ENCODE assay signal across 18 cellular contexts in genomic region chr14:44979740-44980346, GRCh38. TPM values are rescaled to one million over a fixed set of nuclear protein-coding genes. Genes with fewer than 3 reads are reported as not detected.
A peak's percentile ranks its signal among the peaks of the same experiment; 100 is the strongest.
DNase-seq lines count a peak whose midpoint lies in the region; ATAC-seq and TF ChIP-seq lines count a peak whose summit lies in the region.
"Had no signal": no experiment of that assay in that cellular context is flagged by ENCODE, and none has a peak within 500 bp of the region (broad histone marks: within the 10 kb centered on the region; RNA-seq: fewer than 3 reads in every experiment).

No MANE protein-coding gene starts in this region.

- no peak overlapping the region for H3K27ac Mint-ChIP-seq in T-helper 17 cell
- H3K27ac Mint-ChIP-seq: activated CD8-positive, alpha-beta memory T cell treated with anti-CD3 and anti-CD28 coated beads, Interleukin-2, amount 10 ng/mL, durations not matched to agents 7 days and 5 days had no signal

- H3K4me2 ChIP-seq in Karpas-422 (ENCODE audit: low read depth, low read length, poor library complexity, severe bottlenecking) = peak overlapping the region; percentile 42
- H3K4me2 ChIP-seq: BLaER1 treated with 17β-estradiol and CSF1 and Interleukin-3, amounts not matched to agents 10 nM and 100 nM had no signal

- H3K4me1 ChIP-seq in Karpas-422 (ENCODE audit: low read length) (peaks cover 41% of the 10 kb centered on the region), sigmoid colon (peaks cover 0 to 30% (median 15%) of the 10 kb centered on the region in 4 donors), vagina (peaks cover 14% of the 10 kb centered on the region)

- H3K79me2 ChIP-seq in Karpas-422 (ENCODE audit: low read length) = peaks cover 98% of the 10 kb centered on the region

- intact Hi-C loops in sigmoid colon (cut with DNase I) = no loop called here
- intact Hi-C loops in vagina (cut with DNase I) = no loop called here

- no peaks in the 10 kb centered on the region for H3K9me2 ChIP-seq in Karpas-422 (replicated peaks; ENCODE audit: insufficient read depth, low read length)

- H3K27me3 Mint-ChIP-seq in T-helper 17 cell = no peaks in the 10 kb centered on the region
- H3K27me3 Mint-ChIP-seq: activated CD8-positive, alpha-beta memory T cell treated with anti-CD3 and anti-CD28 coated beads, Interleukin-2, amount 10 ng/mL, durations not matched to agents 7 days and 5 days; naive B cell had no signal

- no peak overlapping the region for H2AFZ ChIP-seq in Karpas-422 (ENCODE audit: low read length)

- TF ChIP-seq CTCF in fibroblast of pulmonary artery (IDR thresholded peaks at IDR 0.05; ENCODE audit: low read length, missing control alignments) (no peak), sigmoid colon (IDR thresholded peaks at IDR 0.05) (no peak), vagina (IDR thresholded peaks at IDR 0.05) (no peak)

- ATAC-seq in GM19351 (IDR thresholded peaks at IDR 0.05; ENCODE audit: unreplicated experiment) = no peak
- no peak for ATAC-seq in T-helper 17 cell
- ATAC-seq: activated CD8-positive, alpha-beta memory T cell treated with anti-CD3 and anti-CD28 coated beads, Interleukin-2, amount 10 ng/mL, durations not matched to agents 7 days and 5 days had no signal

- TF ChIP-seq EP300 in sigmoid colon (IDR thresholded peaks at IDR 0.05) = no peak

- H3K4me1 Mint-ChIP-seq in T-helper 17 cell = peaks cover 23% of the 10 kb centered on the region

- H3K4me3 ChIP-seq in Karpas-422 (ENCODE audit: low read length) (no peak overlapping the region), fibroblast of pulmonary artery (replicated peaks; ENCODE audit: low read depth, low read length) (no peak overlapping the region), sigmoid colon (no peak overlapping the region), vagina (no peak overlapping the region)
- H3K4me3 ChIP-seq: BLaER1 treated with 17β-estradiol and CSF1 and Interleukin-3, amounts not matched to agents 10 nM and 100 nM; lung; spleen; tibial artery had no signal

- H3K27me3 ChIP-seq in Karpas-422 (ENCODE audit: low read length) (no peaks in the 10 kb centered on the region), sigmoid colon (no peaks in the 10 kb centered on the region), vagina (no peaks in the 10 kb centered on the region)
- H3K27me3 ChIP-seq: BLaER1 treated with 17β-estradiol and CSF1 and Interleukin-3, amounts not matched to agents 10 nM and 100 nM; spleen; tibial artery had no signal

- DNase-seq in Karpas-422 (peak; percentile 56), RPMI7951 (ENCODE audit: low read depth) (peak; percentile 3), fibroblast of pulmonary artery (ENCODE audit: low read depth) (peak; percentile 22), sigmoid colon (peak; percentile 71), vagina (ENCODE audit: extremely low spot score in 2 of 2) (no peak), T-helper 17 cell (no peak)
- DNase-seq: activated CD4-positive, alpha-beta T cell treated with anti-CD3 and anti-CD28 coated beads for 1 hour; activated CD8-positive, alpha-beta memory T cell treated with anti-CD3 and anti-CD28 coated beads, Interleukin-2, amount 10 ng/mL, durations not matched to agents 7 days and 5 days; activated gamma-delta T cell treated with Interleukin-2 at 50 U/mL for 16 hours; KG1; naive B cell; NCI-H1105; NCI-H2171 treated with DMSO at 0.1 percent for 48 hours; spleen; tibial artery had no signal

- H3K27ac ChIP-seq in Karpas-422 (ENCODE audit: low read length) (peak overlapping the region; percentile 64), sigmoid colon (peak overlapping the region in 2 of 4 donors; percentile 2 to 20), vagina (no peak overlapping the region)
- H3K27ac ChIP-seq: BLaER1 treated with 17β-estradiol and CSF1 and Interleukin-3, amounts not matched to agents 10 nM and 100 nM; spleen; tibial artery had no signal

- H3K9ac ChIP-seq in Karpas-422 (ENCODE audit: low read length) = no peak overlapping the region
- H3K9ac ChIP-seq: BLaER1 treated with 17β-estradiol and CSF1 and Interleukin-3, amounts not matched to agents 10 nM and 100 nM had no signal

- peaks cover 2% of the 10 kb centered on the region for H3K36me3 Mint-ChIP-seq in T-helper 17 cell (ENCODE audit: low read depth)

- H3K4me3 Mint-ChIP-seq in T-helper 17 cell = no peak overlapping the region
- H3K4me3 Mint-ChIP-seq: activated CD8-positive, alpha-beta memory T cell treated with anti-CD3 and anti-CD28 coated beads, Interleukin-2, amount 10 ng/mL, durations not matched to agents 7 days and 5 days; naive B cell had no signal

- no peaks in the 10 kb centered on the region for H4K20me1 ChIP-seq in Karpas-422 (ENCODE audit: insufficient read depth, low read depth, low read length)

- no peak for TF ChIP-seq POLR2A in sigmoid colon (IDR thresholded peaks at IDR 0.05)
- no peak for TF ChIP-seq POLR2A in vagina (IDR thresholded peaks at IDR 0.05)

- H3K36me3 ChIP-seq in Karpas-422 (ENCODE audit: insufficient read depth, low read length) = peaks cover 17% of the 10 kb centered on the region
- H3K36me3 ChIP-seq in sigmoid colon = no peaks in the 10 kb centered on the region
- H3K36me3 ChIP-seq in vagina = no peaks in the 10 kb centered on the region
- H3K36me3 ChIP-seq: spleen, tibial artery had no signal

- H3K9me3 ChIP-seq in Karpas-422 (ENCODE audit: low read length) (no peaks in the 10 kb centered on the region), sigmoid colon (no peaks in the 10 kb centered on the region), vagina (no peaks in the 10 kb centered on the region), T-helper 17 cell (ENCODE audit: control insufficient read depth, low read length, poor library complexity, severe bottlenecking) (no peaks in the 10 kb centered on the region)
- H3K9me3 ChIP-seq: spleen, tibial artery had no signal

RNA-seq across cellular contexts. Expression of gene TOGARAM1, which starts 17.9 kb away (rescaled TPM):
- 21.5 and 34.2 TPM in 2 replicates for total RNA-seq in Karpas-422 (2014; rRNA removed; shearing (Covaris generic); ENCODE audit: low replicate concordance)
- 6.1 and 12.7 TPM in 2 replicates for total RNA-seq in RPMI7951 (2014; rRNA removed; shearing (Covaris generic))
- total RNA-seq in sigmoid colon (10 to 100 TPM; 14.3 to 27.1 (median 19.8) TPM), vagina (13.0 TPM), T-helper 17 cell (10 to 100 TPM; 16.8 to 17.4 TPM)
- polyA plus RNA-seq in sigmoid colon = 1 to 10 TPM; 2.8 to 4.9 (median 3.0) TPM

RNA-seq across cellular contexts. Expression of gene KLHL28, which starts 18.1 kb away (rescaled TPM):
- 12.8 and 31.4 TPM in 2 replicates for total RNA-seq in Karpas-422 (2014; rRNA removed; shearing (Covaris generic); ENCODE audit: low replicate concordance)
- 6.7 and 9.0 TPM in 2 replicates for total RNA-seq in RPMI7951 (2014; rRNA removed; shearing (Covaris generic))
- 10 to 100 TPM in 2 of 4 donors, 1 to 10 TPM in 2; 9.0 to 16.5 (median 11.3) TPM for total RNA-seq in sigmoid colon
- 1 to 10 TPM; 3.0 to 4.0 (median 3.9) TPM for polyA plus RNA-seq in sigmoid colon
- 12.8 TPM for total RNA-seq in vagina
- total RNA-seq in T-helper 17 cell = 10 to 100 TPM; 53.3 to 59.2 TPM

Comparison
In these comparisons a context has a peak if more than half of its experiments do, and no peak if none do; other contexts are left out.
1. DNase-seq: peak in Karpas-422 (single experiment), RPMI7951 (single experiment), fibroblast of pulmonary artery (single experiment) and sigmoid colon (single experiment); none in vagina (0 of 2) and T-helper 17 cell (0 of 3).